32 cellular contexts compared by ENCODE assay signal in the genomic region with DNA sequence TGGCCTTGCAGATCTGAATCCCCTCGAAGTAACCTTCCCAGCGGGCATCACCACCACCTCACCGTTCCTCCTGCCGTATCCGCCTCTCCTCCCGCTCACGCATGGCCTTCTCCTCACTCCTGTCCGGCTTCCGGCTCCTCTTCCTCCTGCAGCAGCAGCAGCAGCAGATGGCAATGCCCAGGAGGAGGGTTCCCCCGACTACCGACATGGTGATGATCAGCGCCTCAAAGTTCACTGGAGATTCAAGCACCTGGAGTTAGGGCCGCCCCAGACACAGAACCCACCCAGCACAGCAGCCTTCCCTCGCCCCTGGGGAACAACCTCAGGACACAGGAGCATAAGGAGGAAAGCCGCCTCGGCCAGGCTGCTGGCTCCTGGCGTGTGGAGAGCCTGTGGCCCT. TPM values are rescaled to one million over a fixed set of nuclear protein-coding genes. Genes with fewer than 3 reads are reported as not detected.
A peak's percentile ranks its signal among the peaks of the same experiment; 100 is the strongest.
DNase-seq lines count a peak whose midpoint lies in the region; ATAC-seq, FAIRE-seq and TF ChIP-seq lines count a peak whose summit lies in the region.
"Had no signal": no experiment of that assay in that cellular context is flagged by ENCODE, and none has a peak within 500 bp of the region (broad histone marks: within the 10 kb centered on the region; RNA-seq: fewer than 3 reads in every experiment).

No MANE protein-coding gene starts in this region.

- peaks cover 65% of the 10 kb centered on the region for H3K36me3 Mint-ChIP-seq in activated naive CD4-positive, alpha-beta T cell treated with anti-CD3 and anti-CD28 coated beads, Interleukin-2, amount 10 ng/mL, durations not matched to agents 7 days and 5 days
- peaks cover 40% of the 10 kb centered on the region for H3K36me3 Mint-ChIP-seq in HFFc6 (ENCODE audit: low read depth)
- H3K36me3 Mint-ChIP-seq: activated naive CD8-positive, alpha-beta T cell had no signal

- H3K27ac ChIP-seq in MM.1S (ENCODE audit: low read length) (no peak overlapping the region), HepG2 (ENCODE audit: extremely low read length, insufficient read depth, low read length) (no peak overlapping the region), smooth muscle cell (ENCODE audit: low read depth) (peak overlapping the region; percentile 11)
- H3K27ac ChIP-seq: left lung, PC-9, prostate gland, sigmoid colon, upper lobe of left lung had no signal

- intact Hi-C loops in HepG2 (cut with micrococcal nuclease; ENCODE audit: unreplicated experiment), result no loop called here

- H3K27me3 ChIP-seq in MM.1S (replicated peaks; ENCODE audit: insufficient read depth, low read length), result no peaks in the 10 kb centered on the region
- H3K27me3 ChIP-seq in HepG2 (ENCODE audit: control insufficient read depth in 1 of 2, insufficient read depth in 2 of 2, low read length in 2 of 2), result no peaks in the 10 kb centered on the region
- no peaks in the 10 kb centered on the region for H3K27me3 ChIP-seq in smooth muscle cell (ENCODE audit: low read depth)
- H3K27me3 ChIP-seq: breast epithelium, left lung, MG63, neutrophil, sigmoid colon, upper lobe of left lung had no signal

- DNase-seq in activated naive CD4-positive, alpha-beta T cell treated with anti-CD3 and anti-CD28 coated beads, Interleukin-2, amount 10 ng/mL, durations not matched to agents 7 days and 5 days, result no peak
- DNase-seq in activated naive CD4-positive, alpha-beta T cell (lab: John Stamatoyannopoulos, UW), result no peak
- DNase-seq in MM.1S, result peak; percentile 4
- DNase-seq in HepG2 (ENCODE audit: low spot score), result no peak
- no peak for DNase-seq in smooth muscle cell (lab: John Stamatoyannopoulos, UW; ENCODE audit: unreplicated experiment)
- no peak for DNase-seq in activated CD4-positive, alpha-beta T cell treated with anti-CD3 and anti-CD28 coated beads, Interleukin-2, amount 50 U/mL, for 1 hour
- no peak for DNase-seq in HFFc6
- DNase-seq: activated CD4-positive, alpha-beta T cell treated with anti-CD3 and anti-CD28 coated beads, Interleukin-2, amount 50 U/mL, for 4 hours; EL; GOT3; KG1; mesenchymal stem cell; MG63; NCI-H1417 treated with DMSO at 0.1 percent for 48 hours; NCI-H2029 treated with DMSO at 0.1 percent for 48 hours; NCI-H69; PC-9; sigmoid colon; SK-N-SH; stimulated activated CD4-positive, alpha-beta T cell treated with anti-CD3 and anti-CD28 coated beads, Interleukin-15, amount 100 ng/mL, for 24 hours; substantia nigra; upper lobe of left lung had no signal

- H3K36me3 ChIP-seq in MM.1S (replicated peaks; ENCODE audit: insufficient read depth, low read length) (no peaks in the 10 kb centered on the region), HepG2 (replicated peaks in 1 of 2; ENCODE audit: control insufficient read depth in 1 of 2, insufficient read depth in 2 of 2, low read length in 2 of 2) (peaks cover 50 to 94% of the 10 kb centered on the region in 2 experiments), smooth muscle cell (ENCODE audit: low read depth) (peaks cover 9% of the 10 kb centered on the region)

- H3K9ac ChIP-seq in MM.1S (ENCODE audit: low read length) (no peak overlapping the region), HepG2 (ENCODE audit: insufficient read depth, low read depth, low read length) (no peak overlapping the region), smooth muscle cell (ENCODE audit: low read depth) (no peak overlapping the region)
- H3K9ac ChIP-seq: SK-N-SH had no signal

- no peak for TF ChIP-seq RAD21 in HepG2 (CRISPR knock-in tag; IDR thresholded peaks at IDR 0.05)

- H2AFZ ChIP-seq in MM.1S (ENCODE audit: low read length) (no peak overlapping the region), HepG2 (ENCODE audit: low read length) (no peak overlapping the region), smooth muscle cell (ENCODE audit: low read depth) (no peak overlapping the region)
- H2AFZ ChIP-seq: PC-9 had no signal

- ATAC-seq in HepG2 (no peak), GM18907 (IDR thresholded peaks at IDR 0.05; ENCODE audit: unreplicated experiment) (no peak)
- ATAC-seq: left lung; stimulated activated memory B cell treated with anti-CD40 and anti-IgM and Interleukin-4, amounts not matched to agents 10 μg/mL and 1 μg/mL and 100 μg/mL, for 72 hours had no signal

- no peak for TF ChIP-seq POLR2A in HepG2 (IDR thresholded peaks at IDR 0.05; ENCODE audit: insufficient read depth in 1 of 2, low read depth in 2 of 2, low read length in 2 of 2)

- H3K4me1 Mint-ChIP-seq in activated naive CD4-positive, alpha-beta T cell treated with anti-CD3 and anti-CD28 coated beads, Interleukin-2, amount 10 ng/mL, durations not matched to agents 7 days and 5 days, result peaks cover 41% of the 10 kb centered on the region
- H3K4me1 Mint-ChIP-seq in HFFc6 (ENCODE audit: low read depth), result peaks cover 12% of the 10 kb centered on the region

- H3K27me3 Mint-ChIP-seq in activated naive CD4-positive, alpha-beta T cell treated with anti-CD3 and anti-CD28 coated beads, Interleukin-2, amount 10 ng/mL, durations not matched to agents 7 days and 5 days, result no peaks in the 10 kb centered on the region
- no peaks in the 10 kb centered on the region for H3K27me3 Mint-ChIP-seq in HFFc6 (ENCODE audit: insufficient read depth)
- H3K27me3 Mint-ChIP-seq: activated naive CD8-positive, alpha-beta T cell; stimulated activated memory B cell treated with anti-CD40 and anti-IgM and Interleukin-4, amounts not matched to agents 10 μg/mL and 1 μg/mL and 100 μg/mL, for 72 hours had no signal

- H3K9me2 ChIP-seq in MM.1S (replicated peaks; ENCODE audit: insufficient read depth, low read length), result no peaks in the 10 kb centered on the region
- H3K9me2 ChIP-seq: SK-N-SH had no signal

- H3K4me1 ChIP-seq in MM.1S (ENCODE audit: low read length) (no peaks in the 10 kb centered on the region), HepG2 (ENCODE audit: insufficient read depth, low read length) (peaks cover 19% of the 10 kb centered on the region), smooth muscle cell (ENCODE audit: low read depth) (no peaks in the 10 kb centered on the region)
- H3K4me1 ChIP-seq: prostate gland had no signal

- TF ChIP-seq CTCF in MM.1S (IDR thresholded peaks at IDR 0.05; ENCODE audit: low read length) (no peak), HepG2 (CRISPR knock-in tag; IDR thresholded peaks at IDR 0.05) (no peak), smooth muscle cell (IDR thresholded peaks at IDR 0.05; ENCODE audit: borderline replicate concordance, insufficient read depth, poor library complexity, severe bottlenecking) (no peak), HFFc6 (IDR thresholded peaks at IDR 0.05) (no peak)

- peaks cover 11% of the 10 kb centered on the region; the same call in 1 of the 2 replicates for H3K79me2 ChIP-seq in MM.1S (ENCODE audit: low read length)
- peaks cover 76% of the 10 kb centered on the region for H3K79me2 ChIP-seq in HepG2 (ENCODE audit: insufficient read depth, low read length)
- peaks cover 76% of the 10 kb centered on the region for H3K79me2 ChIP-seq in smooth muscle cell (ENCODE audit: low read depth)

- POLR2A ChIA-PET in HepG2 (lab: Yijun Ruan, JAX), result interaction anchor here (1.0 kb wide), 1 partner anchor 13 kb away, joined by 3 read pairs; no protein-coding TSS in a partner anchor

- H3K9me3 ChIP-seq in MM.1S (replicated peaks; ENCODE audit: insufficient read depth, low read length), result no peaks in the 10 kb centered on the region
- H3K9me3 ChIP-seq in HepG2 (ENCODE audit: low read length), result no peaks in the 10 kb centered on the region
- H3K9me3 ChIP-seq in smooth muscle cell (replicated peaks; ENCODE audit: low read depth), result no peaks in the 10 kb centered on the region
- H3K9me3 ChIP-seq: breast epithelium, left lung, MG63, neutrophil, prostate gland, sigmoid colon, SK-N-SH, upper lobe of left lung had no signal

- H3F3A ChIP-seq in MM.1S (ENCODE audit: insufficient read depth, low read length) (no peaks in the 10 kb centered on the region), smooth muscle cell (ENCODE audit: low read depth) (no peaks in the 10 kb centered on the region)

- peak overlapping the region; percentile 68 for H3K27ac Mint-ChIP-seq in activated naive CD4-positive, alpha-beta T cell treated with anti-CD3 and anti-CD28 coated beads, Interleukin-2, amount 10 ng/mL, durations not matched to agents 7 days and 5 days
- H3K27ac Mint-ChIP-seq in HFFc6, result no peak overlapping the region
- H3K27ac Mint-ChIP-seq: activated naive CD8-positive, alpha-beta T cell; stimulated activated memory B cell treated with anti-CD40 and anti-IgM and Interleukin-4, amounts not matched to agents 10 μg/mL and 1 μg/mL and 100 μg/mL, for 72 hours; T-helper 1 cell treated with Interleukin-12 subunit alpha and Interleukin-12 subunit beta and Interleukin-4 antibody, amounts not matched to agents 30 μg/mL and 1 μg/mL, for 36 hours had no signal

- WGBS in HepG2 (ENCODE audit: low lambda C conversion rate), result 97% methylated on average over 15 of the region's 17 CpGs
- WGBS in smooth muscle cell (ENCODE audit: low lambda C conversion rate), result 97% methylated on average over 17 of the region's 17 CpGs

- no peaks in the 10 kb centered on the region for H4K20me1 ChIP-seq in MM.1S (ENCODE audit: insufficient read depth, low read length)
- peaks cover 98% of the 10 kb centered on the region for H4K20me1 ChIP-seq in HepG2 (ENCODE audit: insufficient read depth, low read length)
- peaks cover 100% of the 10 kb centered on the region for H4K20me1 ChIP-seq in smooth muscle cell (ENCODE audit: low read depth)

- TF ChIP-seq EP300 in HepG2 (IDR thresholded peaks at IDR 0.05; ENCODE audit: low read depth in 2 of 2, low read length in 2 of 2), result no peak
- TF ChIP-seq EP300 in HepG2 (CRISPR knock-in tag; IDR thresholded peaks at IDR 0.05; ENCODE audit: borderline replicate concordance), result no peak

- FAIRE-seq in HepG2 (lab: Jason Lieb, UNC), result no peak
- FAIRE-seq: A204.1, GM18507 had no signal

- CTCF ChIA-PET in activated naive CD4-positive, alpha-beta T cell treated with anti-CD3 and anti-CD28 coated beads, Interleukin-2, amount 10 ng/mL, durations not matched to agents 7 days and 5 days (lab: Charles Lee), result no interaction called here
- CTCF ChIA-PET in HepG2 (lab: Yijun Ruan, JAX; ENCODE audit: low intra/inter-chr PET ratio, low total read pairs), result no interaction called here

- H3K9me3 Mint-ChIP-seq in activated naive CD4-positive, alpha-beta T cell treated with anti-CD3 and anti-CD28 coated beads, Interleukin-2, amount 10 ng/mL, durations not matched to agents 7 days and 5 days, result no peaks in the 10 kb centered on the region
- H3K9me3 Mint-ChIP-seq in HFFc6, result no peaks in the 10 kb centered on the region
- H3K9me3 Mint-ChIP-seq: stimulated activated memory B cell treated with anti-CD40 and anti-IgM and Interleukin-4, amounts not matched to agents 10 μg/mL and 1 μg/mL and 100 μg/mL, for 72 hours; T-helper 1 cell treated with Interleukin-12 subunit alpha and Interleukin-12 subunit beta and Interleukin-4 antibody, amounts not matched to agents 30 μg/mL and 1 μg/mL, for 36 hours had no signal

- H3K4me2 ChIP-seq in MM.1S (ENCODE audit: low read depth, low read length) (no peak overlapping the region), HepG2 (ENCODE audit: low read depth, low read length) (no peak overlapping the region), smooth muscle cell (no peak overlapping the region)
- H3K4me2 ChIP-seq: PC-9, SK-N-SH had no signal

- no peak overlapping the region for H3K4me3 Mint-ChIP-seq in activated naive CD4-positive, alpha-beta T cell treated with anti-CD3 and anti-CD28 coated beads, Interleukin-2, amount 10 ng/mL, durations not matched to agents 7 days and 5 days
- H3K4me3 Mint-ChIP-seq in HFFc6, result no peak overlapping the region
- H3K4me3 Mint-ChIP-seq: activated naive CD8-positive, alpha-beta T cell; stimulated activated memory B cell treated with anti-CD40 and anti-IgM and Interleukin-4, amounts not matched to agents 10 μg/mL and 1 μg/mL and 100 μg/mL, for 72 hours; T-helper 1 cell treated with Interleukin-12 subunit alpha and Interleukin-12 subunit beta and Interleukin-4 antibody, amounts not matched to agents 30 μg/mL and 1 μg/mL, for 36 hours had no signal

- in situ Hi-C loops in HepG2 (cut with HindIII; ENCODE audit: extremely low pct_ligation_motif_present, low pct_unique_long_range_greater_than_20kb), result no loop called here

- no peak overlapping the region for H3K4me3 ChIP-seq in MM.1S (ENCODE audit: low read length)
- H3K4me3 ChIP-seq in HepG2 (replicated peaks in 1 of 3; ENCODE audit: insufficient read depth in 1 of 3, low read depth in 2 of 3, low read length in 3 of 3), result no peak overlapping the region
- H3K4me3 ChIP-seq in smooth muscle cell, result no peak overlapping the region
- H3K4me3 ChIP-seq: breast epithelium, left lung, MG63, PC-9, prostate gland, sigmoid colon, upper lobe of left lung had no signal

- BruUV-seq in HepG2 (replicated peaks; lab: Mats Ljungman, UMichigan), result no TSS peak

RNA-seq across cellular contexts. Expression of a gene that starts 17.4 kb away (rescaled TPM):
- total RNA-seq in HepG2 (2016; rRNA removed; fragmentation: Illumina TruSeq; extraction: Trizol) (89.4 and 161 TPM in 2 replicates), smooth muscle cell (331 and 369 TPM in 2 replicates)
- total RNA-seq in HepG2 (2016; cell fraction: cytosol; rRNA removed; fragmentation: Illumina TruSeq; extraction: Trizol; ENCODE audit: low read depth), result 42.7 and 52.7 TPM in 2 replicates
- 93.0 and 159 TPM in 2 replicates for total RNA-seq in HepG2 (2016; cell fraction: insoluble cytoplasmic fraction; rRNA removed; fragmentation: Illumina TruSeq; extraction: Trizol)
- 72.6 and 73.1 TPM in 2 replicates for total RNA-seq in HepG2 (2016; cell fraction: membrane; rRNA removed; fragmentation: Illumina TruSeq; extraction: Trizol)
- 137 and 161 TPM in 2 replicates for total RNA-seq in HepG2 (2016; cell fraction: nucleus; rRNA removed; fragmentation: Illumina TruSeq; extraction: Trizol)
- polyA plus RNA-seq in HepG2 (2011; rRNA removed) (700 and 734 TPM in 2 replicates), smooth muscle cell (314 and 340 TPM in 2 replicates)
- polyA plus RNA-seq in HepG2 (2011; cell fraction: cytosol; rRNA removed), result 548 and 662 TPM in 2 replicates
- 529 and 555 TPM in 2 replicates for polyA plus RNA-seq in HepG2 (2011; cell fraction: nucleus; rRNA removed)
- polyA plus RNA-seq in HepG2 (2012), result 435 and 453 TPM in 2 replicates
- polyA plus RNA-seq in HepG2 (2016; cell fraction: cytosol; fragmentation: Illumina TruSeq; extraction: Trizol; ENCODE audit: low read depth), result 22.2 and 24.3 TPM in 2 replicates
- 90.0 and 95.3 TPM in 2 replicates for polyA plus RNA-seq in HepG2 (2016; cell fraction: insoluble cytoplasmic fraction; fragmentation: Illumina TruSeq; extraction: Trizol; ENCODE audit: low read depth)
- 47.9 and 49.9 TPM in 2 replicates for polyA plus RNA-seq in HepG2 (2016; cell fraction: membrane; fragmentation: Illumina TruSeq; extraction: Trizol; ENCODE audit: low read depth)
- 267 and 281 TPM in 2 replicates for polyA plus RNA-seq in HepG2 (2016; cell fraction: nucleus; fragmentation: Illumina TruSeq; extraction: Trizol; ENCODE audit: insufficient read depth, low read depth)
- 110 and 581 TPM in 2 replicates for polyA minus RNA-seq in HepG2 (2011; rRNA and poly(A)+ RNA removed; ENCODE audit: low replicate concordance)
- 491 and 595 TPM in 2 replicates for polyA minus RNA-seq in HepG2 (2011; cell fraction: cytosol; rRNA and poly(A)+ RNA removed)
- polyA minus RNA-seq in HepG2 (2011; cell fraction: nucleus; rRNA and poly(A)+ RNA removed), result 203 and 242 TPM in 2 replicates
- 100 to 1,000 TPM; 241 to 290 (median 277) TPM for total RNA-seq in HFFc6 (2021; fragmentation: NEBNext Ultra II Directional; extraction: Animal tissue kit (Norgen Biotek cat#: 25700))

RNA-seq across cellular contexts. Expression of a gene that starts 38.3 kb away (rescaled TPM):
- total RNA-seq in HepG2 (2016; rRNA removed; fragmentation: Illumina TruSeq; extraction: Trizol) (92.4 and 111 TPM in 2 replicates), smooth muscle cell (82.8 and 87.9 TPM in 2 replicates)
- 75.4 and 89.7 TPM in 2 replicates for total RNA-seq in HepG2 (2016; cell fraction: cytosol; rRNA removed; fragmentation: Illumina TruSeq; extraction: Trizol; ENCODE audit: low read depth)
- 95.7 and 103 TPM in 2 replicates for total RNA-seq in HepG2 (2016; cell fraction: insoluble cytoplasmic fraction; rRNA removed; fragmentation: Illumina TruSeq; extraction: Trizol)
- 169 and 187 TPM in 2 replicates for total RNA-seq in HepG2 (2016; cell fraction: membrane; rRNA removed; fragmentation: Illumina TruSeq; extraction: Trizol)
- total RNA-seq in HepG2 (2016; cell fraction: nucleus; rRNA removed; fragmentation: Illumina TruSeq; extraction: Trizol), result 37.2 and 43.4 TPM in 2 replicates
- polyA plus RNA-seq in HepG2 (2011; rRNA removed) (46.6 and 51.4 TPM in 2 replicates), smooth muscle cell (116 and 124 TPM in 2 replicates)
- 69.8 and 78.7 TPM in 2 replicates for polyA plus RNA-seq in HepG2 (2011; cell fraction: cytosol; rRNA removed)
- 23.1 and 24.9 TPM in 2 replicates for polyA plus RNA-seq in HepG2 (2011; cell fraction: nucleus; rRNA removed)
- 80.3 and 83.9 TPM in 2 replicates for polyA plus RNA-seq in HepG2 (2012)
- 129 and 158 TPM in 2 replicates for polyA plus RNA-seq in HepG2 (2016; cell fraction: cytosol; fragmentation: Illumina TruSeq; extraction: Trizol; ENCODE audit: low read depth)
- 154 and 159 TPM in 2 replicates for polyA plus RNA-seq in HepG2 (2016; cell fraction: insoluble cytoplasmic fraction; fragmentation: Illumina TruSeq; extraction: Trizol; ENCODE audit: low read depth)
- polyA plus RNA-seq in HepG2 (2016; cell fraction: membrane; fragmentation: Illumina TruSeq; extraction: Trizol; ENCODE audit: low read depth), result 228 and 251 TPM in 2 replicates
- 69.6 and 74.5 TPM in 2 replicates for polyA plus RNA-seq in HepG2 (2016; cell fraction: nucleus; fragmentation: Illumina TruSeq; extraction: Trizol; ENCODE audit: insufficient read depth, low read depth)
- polyA minus RNA-seq in HepG2 (2011; rRNA and poly(A)+ RNA removed; ENCODE audit: low replicate concordance), result 52.3 and 76.3 TPM in 2 replicates
- 36.4 and 40.4 TPM in 2 replicates for polyA minus RNA-seq in HepG2 (2011; cell fraction: cytosol; rRNA and poly(A)+ RNA removed)
- polyA minus RNA-seq in HepG2 (2011; cell fraction: nucleus; rRNA and poly(A)+ RNA removed), result 19.8 and 23.2 TPM in 2 replicates
- 100 to 1,000 TPM; 116 to 160 (median 147) TPM for total RNA-seq in HFFc6 (2021; fragmentation: NEBNext Ultra II Directional; extraction: Animal tissue kit (Norgen Biotek cat#: 25700))

RNA-seq across cellular contexts. Expression of a gene that starts 54.5 kb away (rescaled TPM):
- total RNA-seq in HepG2 (2016; rRNA removed; fragmentation: Illumina TruSeq; extraction: Trizol) (55.4 and 62.0 TPM in 2 replicates), smooth muscle cell (34.1 and 35.6 TPM in 2 replicates)
- total RNA-seq in HepG2 (2016; cell fraction: cytosol; rRNA removed; fragmentation: Illumina TruSeq; extraction: Trizol; ENCODE audit: low read depth), result 6.2 and 7.8 TPM in 2 replicates
- 55.6 and 59.2 TPM in 2 replicates for total RNA-seq in HepG2 (2016; cell fraction: insoluble cytoplasmic fraction; rRNA removed; fragmentation: Illumina TruSeq; extraction: Trizol)
- 24.1 and 25.4 TPM in 2 replicates for total RNA-seq in HepG2 (2016; cell fraction: membrane; rRNA removed; fragmentation: Illumina TruSeq; extraction: Trizol)
- 58.4 and 64.5 TPM in 2 replicates for total RNA-seq in HepG2 (2016; cell fraction: nucleus; rRNA removed; fragmentation: Illumina TruSeq; extraction: Trizol)
- polyA plus RNA-seq in HepG2 (2011; rRNA removed) (92.0 and 106 TPM in 2 replicates), smooth muscle cell (33.1 and 38.0 TPM in 2 replicates)
- 65.4 and 70.1 TPM in 2 replicates for polyA plus RNA-seq in HepG2 (2011; cell fraction: cytosol; rRNA removed)
- 159 and 211 TPM in 2 replicates for polyA plus RNA-seq in HepG2 (2011; cell fraction: nucleus; rRNA removed)
- polyA plus RNA-seq in HepG2 (2012), result 63.5 and 84.4 TPM in 2 replicates
- 6.2 and 8.1 TPM in 2 replicates for polyA plus RNA-seq in HepG2 (2016; cell fraction: cytosol; fragmentation: Illumina TruSeq; extraction: Trizol; ENCODE audit: low read depth)
- 70.2 and 76.6 TPM in 2 replicates for polyA plus RNA-seq in HepG2 (2016; cell fraction: insoluble cytoplasmic fraction; fragmentation: Illumina TruSeq; extraction: Trizol; ENCODE audit: low read depth)
- polyA plus RNA-seq in HepG2 (2016; cell fraction: membrane; fragmentation: Illumina TruSeq; extraction: Trizol; ENCODE audit: low read depth), result 18.6 and 20.2 TPM in 2 replicates
- polyA plus RNA-seq in HepG2 (2016; cell fraction: nucleus; fragmentation: Illumina TruSeq; extraction: Trizol; ENCODE audit: insufficient read depth, low read depth), result 135 and 144 TPM in 2 replicates
- polyA minus RNA-seq in HepG2 (2011; rRNA and poly(A)+ RNA removed; ENCODE audit: low replicate concordance), result 53.7 and 134 TPM in 2 replicates
- polyA minus RNA-seq in HepG2 (2011; cell fraction: cytosol; rRNA and poly(A)+ RNA removed), result 25.8 and 27.2 TPM in 2 replicates
- 110 and 138 TPM in 2 replicates for polyA minus RNA-seq in HepG2 (2011; cell fraction: nucleus; rRNA and poly(A)+ RNA removed)
- total RNA-seq in HFFc6 (2021; fragmentation: NEBNext Ultra II Directional; extraction: Animal tissue kit (Norgen Biotek cat#: 25700)), result 10 to 100 TPM; 53.5 to 73.3 (median 61.0) TPM
